28 cellular contexts compared by ENCODE assay signal in genomic region chr1:77234943-77235342, GRCh38. TPM values are rescaled to one million over a fixed set of nuclear protein-coding genes. Genes with fewer than 3 reads are reported as not detected.
"Had no signal": no experiment of that assay in that cellular context is flagged by ENCODE, and none has a peak within 500 bp of the region (broad histone marks: within the 10 kb centered on the region; RNA-seq: fewer than 3 reads in every experiment).

No MANE protein-coding gene starts in this region.

- H3K27ac ChIP-seq: stomach, suprapubic skin, testis, thoracic aorta, thyroid gland, tibial artery, tibial nerve, transverse colon, upper lobe of left lung, upper lobe of right lung, uterus, vagina had no signal

- ATAC-seq: stimulated activated effector memory CD8-positive, alpha-beta T cell treated with anti-CD3 and anti-CD28 coated beads, Interleukin-12 subunit alpha, Interleukin-12 subunit beta, amount 100 ng/mL, for 72 hours; stimulated activated memory B cell treated with anti-CD40 and anti-IgM and Interleukin-4, amounts not matched to agents 10 μg/mL and 1 μg/mL and 100 μg/mL, for 72 hours; stimulated activated naive B cell treated with anti-CD40 and anti-IgM and Interleukin-4, amounts not matched to agents 10 μg/mL and 1 μg/mL and 100 μg/mL, for 72 hours; stimulated activated naive CD8-positive, alpha-beta T cell treated with anti-CD3 and anti-CD28 coated beads, Interleukin-15, amount 100 ng/mL, for 72 hours; stimulated activated naive CD8-positive, alpha-beta T cell treated with anti-CD3 and anti-CD28 coated beads, Interleukin-15, Interleukin-2, amounts not matched to agents 100 U/mL and 50 U/mL, for 24 hours; upper lobe of right lung had no signal

- H3K27me3 Mint-ChIP-seq: stimulated activated naive B cell treated with anti-CD40 and anti-IgM and Interleukin-4, amounts not matched to agents 10 μg/mL and 1 μg/mL and 100 μg/mL, for 72 hours; stimulated activated naive CD8-positive, alpha-beta T cell treated with anti-CD3 and anti-CD28 coated beads, Interleukin-15, amount 100 ng/mL, for 72 hours; stimulated activated naive CD8-positive, alpha-beta T cell treated with anti-CD3 and anti-CD28 coated beads, Interleukin-15, Interleukin-2, amounts not matched to agents 100 ng/mL and 50 ng/mL, for 24 hours had no signal

- H3K36me3 ChIP-seq: stomach, suprapubic skin, thoracic aorta, thyroid gland, tibial artery, tibial nerve, transverse colon, upper lobe of left lung, upper lobe of right lung, uterus, vagina had no signal

- H3K4me3 Mint-ChIP-seq: stimulated activated effector memory CD8-positive, alpha-beta T cell treated with anti-CD3 and anti-CD28 coated beads, Interleukin-12 subunit alpha, Interleukin-12 subunit beta, amount 100 ng/mL, for 72 hours; stimulated activated memory B cell treated with anti-CD40 and anti-IgM and Interleukin-4, amounts not matched to agents 10 μg/mL and 1 μg/mL and 100 μg/mL, for 72 hours; stimulated activated naive B cell treated with anti-CD40 and anti-IgM and Interleukin-4, amounts not matched to agents 10 μg/mL and 1 μg/mL and 100 μg/mL, for 72 hours; stimulated activated naive CD8-positive, alpha-beta T cell treated with anti-CD3 and anti-CD28 coated beads, Interleukin-15, amount 100 ng/mL, for 72 hours; stimulated activated naive CD8-positive, alpha-beta T cell treated with anti-CD3 and anti-CD28 coated beads, Interleukin-15, Interleukin-2, amounts not matched to agents 100 ng/mL and 50 ng/mL, for 24 hours had no signal

- H3K4me3 ChIP-seq: stomach, suprapubic skin, testis, thoracic aorta, thyroid gland, tibial artery, tibial nerve, transverse colon, upper lobe of left lung, upper lobe of right lung, uterus, vagina had no signal

- H3K27ac Mint-ChIP-seq: stimulated activated effector memory CD8-positive, alpha-beta T cell treated with anti-CD3 and anti-CD28 coated beads, Interleukin-12 subunit alpha, Interleukin-12 subunit beta, amount 100 ng/mL, for 72 hours; stimulated activated memory B cell treated with anti-CD40 and anti-IgM and Interleukin-4, amounts not matched to agents 10 μg/mL and 1 μg/mL and 100 μg/mL, for 72 hours; stimulated activated naive B cell treated with anti-CD40 and anti-IgM and Interleukin-4, amounts not matched to agents 10 μg/mL and 1 μg/mL and 100 μg/mL, for 72 hours; stimulated activated naive CD8-positive, alpha-beta T cell treated with anti-CD3 and anti-CD28 coated beads, Interleukin-15, amount 100 ng/mL, for 72 hours; stimulated activated naive CD8-positive, alpha-beta T cell treated with anti-CD3 and anti-CD28 coated beads, Interleukin-15, Interleukin-2, amounts not matched to agents 100 ng/mL and 50 ng/mL, for 24 hours had no signal

- FAIRE-seq: urothelium cell line had no signal

- H3K9me3 Mint-ChIP-seq: stimulated activated effector memory CD8-positive, alpha-beta T cell treated with anti-CD3 and anti-CD28 coated beads, Interleukin-12 subunit alpha, Interleukin-12 subunit beta, amount 100 ng/mL, for 72 hours had no signal

- H3K4me1 ChIP-seq: stomach, suprapubic skin, testis, thyroid gland, tibial artery, tibial nerve, transverse colon, upper lobe of left lung, upper lobe of right lung, uterus, vagina had no signal

- DNase-seq: stimulated activated CD4-positive, alpha-beta T cell treated with anti-CD3 and anti-CD28 coated beads, Interleukin-2, amount 100 ng/mL, for 48 hours; stimulated activated CD4-positive, alpha-beta T cell treated with anti-CD3 and anti-CD28 coated beads, Interleukin-4, amount 100 ng/mL, for 1 hour; stimulated activated CD4-positive, alpha-beta T cell treated with anti-CD3 and anti-CD28 coated beads, Interleukin-4, amount 100 ng/mL, for 24 hours; stimulated activated CD4-positive, alpha-beta T cell treated with anti-CD3 and anti-CD28 coated beads, Interleukin-4, amount 100 ng/mL, for 4 hours; stimulated activated CD8-positive, alpha-beta memory T cell treated with anti-CD3 and anti-CD28 coated beads, Interleukin-4, amount 100 ng/mL, for 48 hours; stimulated activated naive B cell treated with anti-CD40 and anti-IgM and Interleukin-4, amounts not matched to agents 10 μg/mL and 1 μg/mL and 100 μg/mL, for 72 hours; stimulated activated naive CD4-positive, alpha-beta T cell; stimulated activated naive CD4-positive, alpha-beta T cell treated with Interleukin-2 at 50 U/mL for 16 hours; stimulated activated naive CD8-positive, alpha-beta T cell treated with anti-CD3 and anti-CD28 coated beads, Interleukin-15, amount 100 ng/mL, for 72 hours; stimulated activated naive CD8-positive, alpha-beta T cell treated with anti-CD3 and anti-CD28 coated beads, Interleukin-15, Interleukin-2, amounts not matched to agents 100 U/mL and 50 U/mL, for 24 hours; stomach; substantia nigra; testis; thyroid gland; tibial artery; transverse colon; trophoblast cell; upper lobe of left lung; upper lobe of right lung; uterus had no signal

- H3K9me3 ChIP-seq: suprapubic skin, testis, thoracic aorta, thyroid gland, transverse colon, upper lobe of left lung, upper lobe of right lung, uterus, vagina had no signal

- H3K36me3 Mint-ChIP-seq: stimulated activated effector memory CD8-positive, alpha-beta T cell treated with anti-CD3 and anti-CD28 coated beads, Interleukin-12 subunit alpha, Interleukin-12 subunit beta, amount 100 ng/mL, for 72 hours had no signal

- H3K27me3 ChIP-seq: stomach, suprapubic skin, testis, thyroid gland, tibial artery, tibial nerve, transverse colon, upper lobe of left lung, upper lobe of right lung, uterus, vagina had no signal

- H3K4me1 Mint-ChIP-seq: stimulated activated effector memory CD8-positive, alpha-beta T cell treated with anti-CD3 and anti-CD28 coated beads, Interleukin-12 subunit alpha, Interleukin-12 subunit beta, amount 100 ng/mL, for 72 hours; stimulated activated memory B cell treated with anti-CD40 and anti-IgM and Interleukin-4, amounts not matched to agents 10 μg/mL and 1 μg/mL and 100 μg/mL, for 72 hours; stimulated activated naive CD8-positive, alpha-beta T cell treated with anti-CD3 and anti-CD28 coated beads, Interleukin-15, amount 100 ng/mL, for 72 hours had no signal

RNA-seq across cellular contexts. Expression of gene AK5, which starts 46.9 kb away (rescaled TPM):
- total RNA-seq: upper lobe of right lung had no signal
